8 cellular contexts compared by ENCODE assay signal in the genomic region with DNA sequence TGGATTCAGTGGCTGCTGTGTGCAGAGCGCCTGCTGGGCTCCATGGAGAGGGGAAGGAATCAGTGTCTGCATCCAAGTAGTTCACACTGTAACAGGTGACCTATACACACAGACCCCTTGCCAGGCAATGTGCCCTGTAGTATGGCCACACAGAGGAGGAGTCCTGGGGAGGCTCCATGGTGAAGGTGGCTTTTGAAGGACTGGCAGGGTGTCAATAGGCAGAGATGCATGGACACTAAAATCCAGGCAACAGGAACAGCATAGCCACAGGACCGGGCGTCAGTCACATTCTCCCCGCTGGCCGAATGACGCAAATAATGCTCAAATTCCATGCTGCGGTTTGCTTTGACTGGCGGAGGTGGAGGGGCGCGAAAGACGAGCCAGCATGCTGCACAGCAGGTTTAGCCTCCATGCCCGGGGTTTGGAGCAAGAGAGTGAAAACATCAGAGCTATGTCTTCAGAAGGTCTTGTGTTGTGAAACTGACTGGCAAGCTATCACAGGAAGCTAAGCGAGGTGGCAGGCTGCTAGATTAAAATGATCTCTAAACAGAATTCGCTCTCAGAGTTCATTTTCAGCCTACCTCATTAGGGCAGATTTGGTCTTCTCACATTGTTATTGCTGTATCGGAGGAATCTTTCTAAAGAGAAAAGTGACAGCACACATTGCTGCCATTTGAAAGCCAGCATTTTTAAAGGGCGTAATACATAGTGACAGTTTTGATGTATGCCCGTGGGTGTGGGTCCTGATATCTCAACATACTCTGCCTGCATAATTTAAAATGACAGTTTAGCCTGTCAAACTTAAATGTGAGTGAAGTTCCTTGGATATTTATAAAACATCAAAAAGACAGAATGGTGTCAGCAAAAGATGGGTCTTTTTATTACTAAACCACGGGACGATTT. TPM values are rescaled to one million over a fixed set of nuclear protein-coding genes. Genes with fewer than 3 reads are reported as not detected.
DNase-seq lines count a peak whose midpoint lies in the region; ATAC-seq and TF ChIP-seq lines count a peak whose summit lies in the region.

No MANE protein-coding gene starts in this region.

- H3K36me3 ChIP-seq in OCI-LY7 (ENCODE audit: insufficient read depth, low read length) (no peaks in the 10 kb centered on the region), fibroblast of lung (ENCODE audit: control insufficient read depth, insufficient read depth, low read length) (no peaks in the 10 kb centered on the region)

- peaks cover 25% of the 10 kb centered on the region for H3K4me1 ChIP-seq in OCI-LY7 (ENCODE audit: insufficient read depth, low read length, poor library complexity, severe bottlenecking)
- peaks cover 2% of the 10 kb centered on the region for H3K4me1 ChIP-seq in fibroblast of lung (ENCODE audit: control insufficient read depth, extremely low read depth, insufficient read depth, low read length)

- peak overlapping the region; percentile 67 for H3K9ac ChIP-seq in fibroblast of lung (ENCODE audit: insufficient read depth, low read length)

- POLR2A ChIA-PET in OCI-LY7 (lab: Charles Lee), result interaction anchor here (0.6 to 1.4 kb wide), 8 partner anchors 8 to 1325 kb away, joined by 3 to 4 read pairs (median 3); a partner anchor contains a TSS

- no peaks in the 10 kb centered on the region for H3K9me3 Mint-ChIP-seq in activated T-helper 1 cell treated with anti-CD3 and anti-CD28 coated beads, Interleukin-12 subunit alpha, Interleukin-12 subunit beta, Interleukin-2, Interleukin-4 antibody, amounts not matched to agents 30 ng/mL and 10 ng/mL and 1 ng/mL, durations not matched to agents 14 hours and 24 hours and 36 hours
- H3K9me3 Mint-ChIP-seq in natural killer cell, result no peaks in the 10 kb centered on the region

- H4K20me1 ChIP-seq in OCI-LY7 (ENCODE audit: insufficient read depth, low read length), result peaks cover 15% of the 10 kb centered on the region; the same call in 1 of the 2 replicates
- no peaks in the 10 kb centered on the region for H4K20me1 ChIP-seq in fibroblast of lung (ENCODE audit: control insufficient read depth, extremely low read depth, insufficient read depth, low read length)

- H3K9me3 ChIP-seq in OCI-LY7 (ENCODE audit: low read length) (no peaks in the 10 kb centered on the region), fibroblast of lung (ENCODE audit: control insufficient read depth, insufficient read depth, low read depth, low read length) (no peaks in the 10 kb centered on the region)

- H3K4me1 Mint-ChIP-seq in activated T-helper 1 cell treated with anti-CD3 and anti-CD28 coated beads, Interleukin-12 subunit alpha, Interleukin-12 subunit beta, Interleukin-2, Interleukin-4 antibody, amounts not matched to agents 30 ng/mL and 10 ng/mL and 1 ng/mL, durations not matched to agents 14 hours and 24 hours and 36 hours (ENCODE audit: low read depth), result peaks cover 38% of the 10 kb centered on the region
- peaks cover 43 to 46% of the 10 kb centered on the region in 2 donors for H3K4me1 Mint-ChIP-seq in natural killer cell

- TF ChIP-seq CTCF in OCI-LY7 (conservative IDR thresholded peaks at IDR 0.05; ENCODE audit: low read length) (no peak), fibroblast of lung (conservative IDR thresholded peaks at IDR 0.05 in 1 of 2, IDR thresholded peaks at IDR 0.05 in 1 of 2; ENCODE audit: low read depth in 1 of 2, low read length in 2 of 2) (no peak), natural killer cell (IDR thresholded peaks at IDR 0.05) (no peak)

- H3K4me3 ChIP-seq in OCI-LY7 (ENCODE audit: low read depth, low read length, poor library complexity, severe bottlenecking) (peak overlapping the region; percentile 90), fibroblast of lung (replicated peaks in 1 of 4; ENCODE audit: control extremely low read depth in 1 of 4, insufficient read depth in 1 of 4, low read depth in 3 of 4, low read length in 4 of 4) (peak overlapping the region; percentile 88 to 100 (median 98))

- BruUV-seq in OCI-LY7 (replicated peaks; lab: Mats Ljungman, UMichigan), result no TSS peak

- peaks cover 3% of the 10 kb centered on the region for H3K36me3 Mint-ChIP-seq in activated T-helper 1 cell treated with anti-CD3 and anti-CD28 coated beads, Interleukin-12 subunit alpha, Interleukin-12 subunit beta, Interleukin-2, Interleukin-4 antibody, amounts not matched to agents 30 ng/mL and 10 ng/mL and 1 ng/mL, durations not matched to agents 14 hours and 24 hours and 36 hours (ENCODE audit: low read depth)
- H3K36me3 Mint-ChIP-seq in natural killer cell, result peaks cover 7% of the 10 kb centered on the region

- DNase-seq in SIG-M5 treated with dmso at 0.1 percent for 504 hours (lab: John Stamatoyannopoulos, UW; ENCODE audit: unreplicated experiment) (peak; percentile 62), SIG-M5 (lab: John Stamatoyannopoulos, UW) (no peak), OCI-LY7 (ENCODE audit: low spot score) (peak; percentile 31), fibroblast of lung (ENCODE audit: low read depth in 2 of 2) (peak; percentile 95 to 96), natural killer cell (peak; percentile 63)
- peak; percentile 33 for DNase-seq in activated T-helper 1 cell treated with anti-CD3 and anti-CD28 coated beads, Interleukin-12 subunit alpha, Interleukin-12 subunit beta, Interleukin-2, Interleukin-4 antibody, amounts not matched to agents 30 ng/mL and 10 ng/mL and 1 ng/mL, durations not matched to agents 14 hours and 24 hours and 36 hours (ENCODE audit: low spot score)
- DNase-seq in stimulated activated CD8-positive, alpha-beta memory T cell treated with anti-CD3 and anti-CD28 coated beads, Interleukin-7, amount 100 ng/mL, for 48 hours (ENCODE audit: extremely low read depth in 1 of 2, low read depth in 1 of 2), result peak; percentile 25 to 37

- H3K79me2 ChIP-seq in OCI-LY7 (ENCODE audit: insufficient read depth, low read depth, low read length), result peaks cover 23% of the 10 kb centered on the region
- H3K79me2 ChIP-seq in fibroblast of lung (ENCODE audit: control insufficient read depth, insufficient read depth, low read length), result peaks cover 22% of the 10 kb centered on the region

- no peak overlapping the region for H3K27ac ChIP-seq in OCI-LY7 (ENCODE audit: low read depth, low read length, poor library complexity, severe bottlenecking)
- H3K27ac ChIP-seq in fibroblast of lung (ENCODE audit: insufficient read depth, low read length), result peak overlapping the region; percentile 99

- peak overlapping the region; percentile 99 for H3K4me3 Mint-ChIP-seq in activated T-helper 1 cell treated with anti-CD3 and anti-CD28 coated beads, Interleukin-12 subunit alpha, Interleukin-12 subunit beta, Interleukin-2, Interleukin-4 antibody, amounts not matched to agents 30 ng/mL and 10 ng/mL and 1 ng/mL, durations not matched to agents 14 hours and 24 hours and 36 hours
- H3K4me3 Mint-ChIP-seq in natural killer cell, result peak overlapping the region; percentile 100

- peaks cover 6% of the 10 kb centered on the region for H3K27me3 Mint-ChIP-seq in activated T-helper 1 cell treated with anti-CD3 and anti-CD28 coated beads, Interleukin-12 subunit alpha, Interleukin-12 subunit beta, Interleukin-2, Interleukin-4 antibody, amounts not matched to agents 30 ng/mL and 10 ng/mL and 1 ng/mL, durations not matched to agents 14 hours and 24 hours and 36 hours (ENCODE audit: insufficient read depth)
- no peaks in the 10 kb centered on the region for H3K27me3 Mint-ChIP-seq in natural killer cell (ENCODE audit: low read depth in 2 of 2)

- CTCF ChIA-PET in OCI-LY7 (lab: Charles Lee; ENCODE audit: unreplicated experiment), result no interaction called here

- no peaks in the 10 kb centered on the region for H3K27me3 ChIP-seq in fibroblast of lung (ENCODE audit: control insufficient read depth, insufficient read depth, low read length)

- no peaks in the 10 kb centered on the region for H3K9me2 ChIP-seq in OCI-LY7 (ENCODE audit: insufficient read depth, low read length)

- peak; percentile 48 to 66 (median 50) for ATAC-seq in natural killer cell
- ATAC-seq in GM19455 (IDR thresholded peaks at IDR 0.05; ENCODE audit: unreplicated experiment), result no peak

- H3K27ac Mint-ChIP-seq in activated T-helper 1 cell treated with anti-CD3 and anti-CD28 coated beads, Interleukin-12 subunit alpha, Interleukin-12 subunit beta, Interleukin-2, Interleukin-4 antibody, amounts not matched to agents 30 ng/mL and 10 ng/mL and 1 ng/mL, durations not matched to agents 14 hours and 24 hours and 36 hours, result peak overlapping the region; percentile 100
- H3K27ac Mint-ChIP-seq in natural killer cell, result peak overlapping the region; percentile 100

- intact Hi-C loops in OCI-LY7 (cut with micrococcal nuclease; ENCODE audit: unreplicated experiment) (loop anchor here (5.0 kb wide), 1 partner anchor 202 kb away; no protein-coding TSS in a partner anchor), natural killer cell (cut with micrococcal nuclease) (loop anchor here (1.0 to 5.0 kb wide), 3 partner anchors 43 to 98 kb away; a partner anchor contains a TSS)
- intact Hi-C loops in activated T-helper 1 cell treated with anti-CD3 and anti-CD28 coated beads, Interleukin-12 subunit alpha, Interleukin-12 subunit beta, Interleukin-2, Interleukin-4 antibody, amounts not matched to agents 30 ng/mL and 10 ng/mL and 1 ng/mL, durations not matched to agents 14 hours and 24 hours and 36 hours (cut with micrococcal nuclease), result loop anchor here (2.0 to 5.0 kb wide), 8 partner anchors 161 to 1933 kb away; a partner anchor contains a TSS

- H2AFZ ChIP-seq in OCI-LY7 (ENCODE audit: low read length) (peak overlapping the region; percentile 91), fibroblast of lung (ENCODE audit: low read length) (peak overlapping the region; percentile 77)

- H3K4me2 ChIP-seq in OCI-LY7 (ENCODE audit: low read length) (peak overlapping the region; percentile 86), fibroblast of lung (ENCODE audit: extremely low read depth, insufficient read depth, low read length) (peak overlapping the region; percentile 92)

RNA-seq across cellular contexts. Expression of a gene that starts 1.1 kb away (rescaled TPM):
- 29.3 and 31.5 TPM in 2 replicates for total RNA-seq in OCI-LY7 (2014; rRNA removed; shearing (Covaris generic))
- total RNA-seq in OCI-LY7 (2022), result 24.2 and 28.6 TPM in 2 replicates
- total RNA-seq in activated T-helper 1 cell treated with anti-CD3 and anti-CD28 coated beads, Interleukin-12 subunit alpha, Interleukin-12 subunit beta, Interleukin-2, Interleukin-4 antibody, amounts not matched to agents 30 ng/mL and 10 ng/mL and 1 ng/mL, durations not matched to agents 14 hours and 24 hours and 36 hours, result 24.8 and 26.8 TPM in 2 replicates
- 45.7 and 49.7 TPM in 2 replicates for total RNA-seq in fibroblast of lung
- 26.3 and 26.5 TPM in 2 replicates for polyA plus RNA-seq in fibroblast of lung
- polyA plus RNA-seq in fibroblast of lung (2012), result 23.4 and 25.1 TPM in 2 replicates
- polyA minus RNA-seq in fibroblast of lung (ENCODE audit: low replicate concordance), result 14.8 and 17.4 TPM in 2 replicates
- 100 to 1,000 TPM in 2 of 3 donors, 10 to 100 TPM in 1; 99.4 to 132 (median 110) TPM for total RNA-seq in natural killer cell

RNA-seq across cellular contexts. Expression of a gene that starts 58.0 kb away (rescaled TPM):
- total RNA-seq in OCI-LY7 (2014; rRNA removed; shearing (Covaris generic)), result 26.5 and 32.5 TPM in 2 replicates
- 40.1 and 53.0 TPM in 2 replicates for total RNA-seq in OCI-LY7 (2022)
- 45.8 and 47.4 TPM in 2 replicates for total RNA-seq in activated T-helper 1 cell treated with anti-CD3 and anti-CD28 coated beads, Interleukin-12 subunit alpha, Interleukin-12 subunit beta, Interleukin-2, Interleukin-4 antibody, amounts not matched to agents 30 ng/mL and 10 ng/mL and 1 ng/mL, durations not matched to agents 14 hours and 24 hours and 36 hours
- total RNA-seq in fibroblast of lung, result 29.7 and 32.1 TPM in 2 replicates
- polyA plus RNA-seq in fibroblast of lung, result 16.5 and 23.3 TPM in 2 replicates
- 15.1 and 19.0 TPM in 2 replicates for polyA plus RNA-seq in fibroblast of lung (2012)
- 2.5 and 18.7 TPM in 2 replicates for polyA minus RNA-seq in fibroblast of lung (ENCODE audit: low replicate concordance)
- total RNA-seq in natural killer cell, result 100 to 1,000 TPM in 2 of 3 donors, 10 to 100 TPM in 1; 98.3 to 110 (median 105) TPM
